1 cellular context compared by ENCODE assay signal in genomic region chr3:57998366-57999283, GRCh38.
TF ChIP-seq lines count a peak whose summit lies in the region.

No MANE protein-coding gene starts in this region.

TF ChIP-seq in K562, 482 proteins besides CTCF, POLR2A, EP300 and RAD21 (continued from another document and continues in another):
- TF ChIP-seq ZBTB2 (IDR thresholded peaks at IDR 0.05), result peak; percentile 78
- TF ChIP-seq TEAD4 (IDR thresholded peaks at IDR 0.05; ENCODE audit: low read length), result peak; percentile 56; the same call in 1 of the 2 replicates
- TF ChIP-seq TEAD4 (CRISPR knock-in tag; IDR thresholded peaks at IDR 0.05; ENCODE audit: borderline replicate concordance), result no peak
- TF ChIP-seq BCOR (IDR thresholded peaks at IDR 0.05), result peak; percentile 46
- no peak for TF ChIP-seq CHD7 (IDR thresholded peaks at IDR 0.05; ENCODE audit: low read depth, low read length)
- peak; percentile 87 for TF ChIP-seq THRAP3 (IDR thresholded peaks at IDR 0.05; ENCODE audit: borderline replicate concordance)
- no peak for TF ChIP-seq ZNF280A (IDR thresholded peaks at IDR 0.05; ENCODE audit: low read depth, partially characterized antibody)
- TF ChIP-seq SMARCA5 (IDR thresholded peaks at IDR 0.05), result peak; percentile 84
- peak in 1 of 2 experiments; percentile 69; a peak in 2 of 4 replicates for TF ChIP-seq HDAC1 (IDR thresholded peaks at IDR 0.05)
- peak; percentile 47; the same call in 1 of the 2 replicates for TF ChIP-seq FOSL1 (tag; conservative IDR thresholded peaks at IDR 0.05)
- peak; percentile 76 for TF ChIP-seq ARHGAP35 (IDR thresholded peaks at IDR 0.05; ENCODE audit: partially characterized antibody)
- 0 out of 2 replicates have a peak, but pooled peaks have one; percentile 18 for TF ChIP-seq NCOR1 (IDR thresholded peaks at IDR 0.05)
- 0 out of 2 replicates have a peak, but pooled peaks have one; percentile 50 for TF ChIP-seq DNMT1 (IDR thresholded peaks at IDR 0.05)
- TF ChIP-seq FOXK2 (conservative IDR thresholded peaks at IDR 0.05 in 1 of 2, IDR thresholded peaks at IDR 0.05 in 1 of 2; ENCODE audit: low read depth in 2 of 2), result peak in 1 of 2 experiments; percentile 25; a peak in 1 of 4 replicates
- TF ChIP-seq RBM34 (IDR thresholded peaks at IDR 0.05; ENCODE audit: borderline replicate concordance, insufficient read depth, low read length), result no peak
- peak; percentile 95 for TF ChIP-seq ESRRA (IDR thresholded peaks at IDR 0.05; ENCODE audit: borderline replicate concordance, low read depth)
- peak; percentile 78 for TF ChIP-seq ZEB2 (IDR thresholded peaks at IDR 0.05)
- no peak for TF ChIP-seq BMI1 (IDR thresholded peaks at IDR 0.05; ENCODE audit: low read length)
- no peak for TF ChIP-seq CCAR2 (IDR thresholded peaks at IDR 0.05; ENCODE audit: low read depth, low read length)
- TF ChIP-seq NFE2 (IDR thresholded peaks at IDR 0.05; ENCODE audit: low read depth), result peak; percentile 80
- peak; percentile 97 for TF ChIP-seq SOX6 (IDR thresholded peaks at IDR 0.05)
- TF ChIP-seq E2F8 (IDR thresholded peaks at IDR 0.05; ENCODE audit: low read depth, partially characterized antibody), result peak; percentile 36
- peak; percentile 68 for TF ChIP-seq ZFP36 (IDR thresholded peaks at IDR 0.05; ENCODE audit: low read depth, low read length, partially characterized antibody)
- TF ChIP-seq NFATC3 (IDR thresholded peaks at IDR 0.05), result 0 out of 2 replicates have a peak, but pooled peaks have one; percentile 42
- peak; percentile 65; the same call in 1 of the 2 replicates for TF ChIP-seq NBN (IDR thresholded peaks at IDR 0.05; ENCODE audit: low read depth)
- TF ChIP-seq TOE1 (IDR thresholded peaks at IDR 0.05; ENCODE audit: borderline replicate concordance), result peak; percentile 59; the same call in 1 of the 2 replicates
- TF ChIP-seq TOE1 (CRISPR knock-in tag; IDR thresholded peaks at IDR 0.05; ENCODE audit: borderline replicate concordance, low read depth), result no peak
- no peak for TF ChIP-seq POLR2AphosphoS5 (IDR thresholded peaks at IDR 0.05; ENCODE audit: control insufficient read depth, insufficient read depth, low read depth, low read length)
- TF ChIP-seq SPI1 (IDR thresholded peaks at IDR 0.05; ENCODE audit: borderline replicate concordance, low read depth, low read length), result 0 out of 2 replicates have a peak, but pooled peaks have one; percentile 44
- no peak for TF ChIP-seq ETS1 (conservative IDR thresholded peaks at IDR 0.05; ENCODE audit: control insufficient read depth, low read depth, low read length)
- peak; percentile 92 for TF ChIP-seq LARP7 (IDR thresholded peaks at IDR 0.05)
- 0 out of 4 replicates have a peak, but pooled peaks of 1 of the 2 experiments have one; percentile 17 for TF ChIP-seq MNT (conservative IDR thresholded peaks at IDR 0.05)
